ENCODE assay signal across 8 cellular contexts in the genomic region with DNA sequence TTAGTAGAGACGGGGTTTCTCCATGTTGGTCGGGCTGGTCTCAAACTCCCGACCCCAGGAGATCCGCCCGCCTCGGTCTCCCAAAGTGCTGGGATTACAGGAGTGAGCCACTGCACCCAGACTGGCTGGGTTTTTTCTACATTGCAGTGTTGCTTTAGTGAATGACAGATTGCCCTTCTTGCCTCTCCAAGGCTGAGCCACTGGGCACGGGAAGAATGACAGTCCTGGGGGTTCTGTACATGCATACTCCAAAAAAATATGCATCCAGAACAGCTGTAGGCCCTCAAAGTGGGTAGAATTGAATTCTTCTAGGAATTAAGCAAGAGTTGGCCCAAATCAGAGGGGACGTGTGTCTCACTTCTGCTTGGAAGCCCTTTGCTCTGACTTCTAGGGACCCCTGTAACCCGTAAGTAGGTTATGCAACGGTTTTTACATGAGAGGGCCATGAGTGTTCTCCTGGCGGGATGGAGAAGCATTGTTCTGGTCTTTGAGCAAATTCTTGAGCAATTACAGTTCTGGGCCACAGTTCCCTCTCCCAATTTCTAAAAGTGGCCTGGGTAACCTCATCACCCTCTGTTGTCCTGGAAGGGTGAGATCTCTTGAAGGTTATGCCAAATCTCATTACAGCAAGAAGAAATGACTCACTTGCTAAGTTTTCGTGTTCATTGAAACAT. TPM values are rescaled to one million over a fixed set of nuclear protein-coding genes. Genes with fewer than 3 reads are reported as not detected.
A peak's percentile ranks its signal among the peaks of the same experiment; 100 is the strongest.
DNase-seq lines count a peak whose midpoint lies in the region; ATAC-seq and TF ChIP-seq lines count a peak whose summit lies in the region.

No MANE protein-coding gene starts in this region.

- no peak for ATAC-seq in HG02642 (IDR thresholded peaks at IDR 0.05; ENCODE audit: poor library complexity, unreplicated experiment)

- H3K4me3 ChIP-seq in coronary artery: peak overlapping the region; percentile 97

- peak; percentile 75 for DNase-seq in AG20443 (ENCODE audit: low spot score)
- DNase-seq in NCI-H446 treated with DMSO at 0.1 percent for 48 hours (lab: John Stamatoyannopoulos, UW): peak; percentile 24
- DNase-seq in coronary artery (ENCODE audit: low spot score): no peak
- peak; percentile 94 for DNase-seq in myocyte (ENCODE audit: low read depth)
- no peak for DNase-seq in NCI-H187 treated with DMSO at 0.1 percent for 48 hours (lab: John Stamatoyannopoulos, UW)
- no peak for DNase-seq in NAMALWA (ENCODE audit: low spot score)
- no peak for DNase-seq in T-helper 2 cell

- H3K27ac ChIP-seq in coronary artery: peak overlapping the region; percentile 81 to 99

- TF ChIP-seq CTCF in coronary artery (IDR thresholded peaks at IDR 0.05): no peak

RNA-seq across cellular contexts. Expression of gene ACTN4, which starts 3.6 kb away (rescaled TPM):
- 350 and 441 TPM in 2 replicates for total RNA-seq in myocyte
- 758 TPM for polyA plus RNA-seq in myocyte (2012)

RNA-seq across cellular contexts. Expression of gene EIF3K, which starts 32.1 kb away (rescaled TPM):
- 228 and 269 TPM in 2 replicates for total RNA-seq in myocyte
- 276 TPM for polyA plus RNA-seq in myocyte (2012)

RNA-seq across cellular contexts. Expression of gene MAP4K1, which starts 33.3 kb away (rescaled TPM):
- total RNA-seq in myocyte: 0.13 and 0.57 TPM in 2 replicates
- polyA plus RNA-seq in myocyte (2012): 1.4 TPM

Comparison
In these comparisons a context has a peak if more than half of its experiments do, and no peak if none do; other contexts are left out.
1. DNase-seq: peak in AG20443 (single experiment), NCI-H446 treated with DMSO at 0.1 percent for 48 hours (single experiment) and myocyte (single experiment); none in coronary artery (single experiment), NCI-H187 treated with DMSO at 0.1 percent for 48 hours (single experiment), NAMALWA (single experiment) and T-helper 2 cell (0 of 5).